Comparison of ENCODE assay signal across 29 cellular contexts in genomic region chr9:95458666-95459065, GRCh38. TPM values are rescaled to one million over a fixed set of nuclear protein-coding genes. Genes with fewer than 3 reads are reported as not detected.
DNase-seq lines count a peak whose midpoint lies in the region; ATAC-seq and TF ChIP-seq lines count a peak whose summit lies in the region.
"Had no signal": no experiment of that assay in that cellular context is flagged by ENCODE, and none has a peak within 500 bp of the region (broad histone marks: within the 10 kb centered on the region; RNA-seq: fewer than 3 reads in every experiment).

No MANE protein-coding gene starts in this region.

- H3K4me3 ChIP-seq in cardiac muscle cell = no peak overlapping the region
- H3K4me3 ChIP-seq in adrenal gland = no peak overlapping the region
- H3K4me3 ChIP-seq in naive thymus-derived CD4-positive, alpha-beta T cell (ENCODE audit: low read length) = no peak overlapping the region
- no peak overlapping the region for H3K4me3 ChIP-seq in lower leg skin (ENCODE audit: low read depth, poor library complexity, severe bottlenecking)
- H3K4me3 ChIP-seq: body of pancreas had no signal

- H3K27me3 ChIP-seq in cardiac muscle cell (no peaks in the 10 kb centered on the region), adrenal gland (no peaks in the 10 kb centered on the region)
- no peaks in the 10 kb centered on the region for H3K27me3 ChIP-seq in naive thymus-derived CD4-positive, alpha-beta T cell (ENCODE audit: control insufficient read depth in 2 of 2, insufficient read depth in 2 of 2, low read length in 2 of 2)
- H3K27me3 ChIP-seq: body of pancreas had no signal

- H3K36me3 ChIP-seq in cardiac muscle cell (peaks cover 34% of the 10 kb centered on the region), adrenal gland (replicated peaks in 1 of 2) (peaks cover 0 to 20% of the 10 kb centered on the region in 2 donors)
- H3K36me3 ChIP-seq in naive thymus-derived CD4-positive, alpha-beta T cell (ENCODE audit: control insufficient read depth in 2 of 3, insufficient read depth in 3 of 3, low read length in 3 of 3) = peaks cover 0 to 22% (median 0%) of the 10 kb centered on the region in 3 experiments

- DNase-seq in cardiac muscle cell (ENCODE audit: low read depth in 1 of 2, low spot score in 1 of 2) = no peak
- DNase-seq in left cardiac atrium = no peak
- DNase-seq in adrenal gland = peak; percentile 22 to 85 (median 39)
- peak; percentile 71 for DNase-seq in left kidney (ENCODE audit: low read depth, low spot score)
- DNase-seq in naive thymus-derived CD4-positive, alpha-beta T cell = no peak
- no peak for DNase-seq in lower leg skin (ENCODE audit: low spot score in 2 of 2)
- DNase-seq: activated CD4-positive, CD25-positive, alpha-beta regulatory T cell treated with anti-CD3 and anti-CD28 coated beads, Interleukin-2, amount 50 U/mL, for 72 hours; activated CD8-positive, alpha-beta T cell treated with anti-CD3 and anti-CD28 coated beads, Interleukin-2, amount 10 ng/mL, durations not matched to agents 7 days and 5 days; activated effector memory CD4-positive, alpha-beta T cell treated with anti-CD3 and anti-CD28 coated beads, Interleukin-2, amount 50 U/mL, for 16 hours; activated naive CD8-positive, alpha-beta T cell treated with anti-CD3 and anti-CD28 coated beads, Interleukin-2, amount 10 ng/mL, durations not matched to agents 7 days and 5 days; activated T-cell treated with anti-CD3 and anti-CD28 coated beads for 4 hours; body of pancreas; CD8-positive, alpha-beta memory T cell; DMS53; effector CD8-positive, alpha-beta T cell; GF-D8; GOT3; hippocampal formation; immature natural killer cell; left ventricle myocardium superior; MV-4-11; NCI-H187; right cardiac atrium; stimulated activated naive CD4-positive, alpha-beta T cell treated with Interleukin-2 at 50 U/mL for 16 hours; trophoblast cell had no signal

- H3K36me3 Mint-ChIP-seq in naive thymus-derived CD4-positive, alpha-beta T cell = peaks cover 5 to 64% (median 55%) of the 10 kb centered on the region in 5 donors

- intact Hi-C loops in left cardiac atrium (cut with DNase I) = no loop called here
- intact Hi-C loops in adrenal gland (cut with DNase I) = no loop called here
- intact Hi-C loops in naive thymus-derived CD4-positive, alpha-beta T cell (cut with micrococcal nuclease) = no loop called here
- intact Hi-C loops in lower leg skin (cut with DNase I; ENCODE audit: low total_unique reads) = no loop called here

- POLR2A ChIA-PET in naive thymus-derived CD4-positive, alpha-beta T cell (lab: Charles Lee) = no interaction called here

- CTCF ChIA-PET in naive thymus-derived CD4-positive, alpha-beta T cell (lab: Charles Lee) = no interaction called here

- H3K9me3 ChIP-seq in cardiac muscle cell (ENCODE audit: low read depth) = no peaks in the 10 kb centered on the region
- no peaks in the 10 kb centered on the region for H3K9me3 ChIP-seq in adrenal gland (replicated peaks in 1 of 3)
- H3K9me3 ChIP-seq in naive thymus-derived CD4-positive, alpha-beta T cell (ENCODE audit: control insufficient read depth in 2 of 3, low read length in 3 of 3) = no peaks in the 10 kb centered on the region
- H3K9me3 ChIP-seq: body of pancreas had no signal

- no peak for TF ChIP-seq CTCF in cardiac muscle cell (IDR thresholded peaks at IDR 0.05; ENCODE audit: low read depth, low read length)
- TF ChIP-seq CTCF in adrenal gland (IDR thresholded peaks at IDR 0.05) = no peak
- TF ChIP-seq CTCF in lower leg skin (IDR thresholded peaks at IDR 0.05) = no peak

- H3K4me1 Mint-ChIP-seq in naive thymus-derived CD4-positive, alpha-beta T cell = peaks cover 21 to 39% (median 34%) of the 10 kb centered on the region in 7 donors

- no peak for TF ChIP-seq POLR2A in adrenal gland (IDR thresholded peaks at IDR 0.05)
- TF ChIP-seq POLR2A in lower leg skin (IDR thresholded peaks at IDR 0.05) = no peak

- no peaks in the 10 kb centered on the region for H3K9me3 Mint-ChIP-seq in naive thymus-derived CD4-positive, alpha-beta T cell
- H3K9me3 Mint-ChIP-seq: activated naive CD8-positive, alpha-beta T cell treated with anti-CD3 and anti-CD28 coated beads, Interleukin-2, amount 10 ng/mL, durations not matched to agents 7 days and 5 days; CD8-positive, alpha-beta memory T cell; immature natural killer cell; neural crest cell had no signal

- H3K4me3 Mint-ChIP-seq in naive thymus-derived CD4-positive, alpha-beta T cell = no peak overlapping the region
- H3K4me3 Mint-ChIP-seq: activated CD8-positive, alpha-beta T cell treated with anti-CD3 and anti-CD28 coated beads, Interleukin-2, amount 10 ng/mL, durations not matched to agents 7 days and 5 days; activated naive CD8-positive, alpha-beta T cell treated with anti-CD3 and anti-CD28 coated beads, Interleukin-2, amount 10 ng/mL, durations not matched to agents 7 days and 5 days; immature natural killer cell had no signal

- 59 to 68% (median 65%) methylated on average over 6 of the region's 6 CpGs for WGBS in adrenal gland, 4 donors
- WGBS in lower leg skin, 2 donors = 79 to 89% methylated on average over 6 of the region's 6 CpGs

- ATAC-seq in left cardiac atrium = no peak
- no peak for ATAC-seq in naive thymus-derived CD4-positive, alpha-beta T cell
- ATAC-seq in HG02623 (IDR thresholded peaks at IDR 0.05; ENCODE audit: unreplicated experiment) = no peak
- no peak for ATAC-seq in HG03378 (IDR thresholded peaks at IDR 0.05; ENCODE audit: unreplicated experiment)
- ATAC-seq: activated CD8-positive, alpha-beta T cell treated with anti-CD3 and anti-CD28 coated beads, Interleukin-2, amount 10 ng/mL, durations not matched to agents 7 days and 5 days; body of pancreas; left ventricle myocardium superior; right cardiac atrium had no signal

- peaks cover 0 to 64% (median 0%) of the 10 kb centered on the region in 5 donors for H3K27me3 Mint-ChIP-seq in naive thymus-derived CD4-positive, alpha-beta T cell

- no peak overlapping the region for H3K27ac Mint-ChIP-seq in naive thymus-derived CD4-positive, alpha-beta T cell
- H3K27ac Mint-ChIP-seq: activated CD8-positive, alpha-beta T cell treated with anti-CD3 and anti-CD28 coated beads, Interleukin-2, amount 10 ng/mL, durations not matched to agents 7 days and 5 days; activated naive CD8-positive, alpha-beta T cell treated with anti-CD3 and anti-CD28 coated beads, Interleukin-2, amount 10 ng/mL, durations not matched to agents 7 days and 5 days; CD8-positive, alpha-beta memory T cell had no signal

- H3K4me1 ChIP-seq in cardiac muscle cell (ENCODE audit: low read depth) = peaks cover 23% of the 10 kb centered on the region
- H3K4me1 ChIP-seq in adrenal gland (replicated peaks in 1 of 2) = peaks cover 0 to 36% of the 10 kb centered on the region in 2 donors
- H3K4me1 ChIP-seq in naive thymus-derived CD4-positive, alpha-beta T cell (ENCODE audit: control insufficient read depth in 2 of 2, insufficient read depth in 2 of 2, low read length in 2 of 2) = peaks cover 24 to 25% of the 10 kb centered on the region in 2 donors
- H3K4me1 ChIP-seq: body of pancreas, parathyroid adenoma had no signal

- H3K27ac ChIP-seq in cardiac muscle cell (peak overlapping the region; percentile 18), adrenal gland (peak overlapping the region in 1 of 5 donors; percentile 30)
- H3K27ac ChIP-seq in naive thymus-derived CD4-positive, alpha-beta T cell (ENCODE audit: low read depth, low read length) = no peak overlapping the region
- H3K27ac ChIP-seq: body of pancreas, parathyroid adenoma had no signal

RNA-seq across cellular contexts. Expression of gene PTCH1, which starts 58.1 kb away (rescaled TPM):
- total RNA-seq in cardiac muscle cell (8.3 and 13.9 TPM in 2 replicates), left cardiac atrium (1 to 10 TPM; 5.9 to 6.9 TPM), adrenal gland (10 to 100 TPM in 6 of 8 donors, 1 to 10 TPM in 2; 5.7 to 29.8 (median 13.2) TPM), lower leg skin (10 to 100 TPM; 16.5 to 25.6 (median 20.9) TPM)
- polyA plus RNA-seq in cardiac muscle cell (7.3 and 9.6 TPM in 2 replicates), adrenal gland (1 to 10 TPM; 2.5 to 6.8 (median 3.7) TPM)
- total RNA-seq in naive thymus-derived CD4-positive, alpha-beta T cell = 10 to 100 TPM in 4 of 5 experiments, 1 to 10 TPM in 1; 5.7 to 28.9 (median 23.5) TPM
- polyA plus RNA-seq in naive thymus-derived CD4-positive, alpha-beta T cell = 10 to 100 TPM in 1 of 2 donors, 1 to 10 TPM in 1; 9.7 to 10.2 TPM

Comparison
In these comparisons a context has a peak if more than half of its experiments do, and no peak if none do; other contexts are left out.
1. DNase-seq: peak in adrenal gland (7 of 7) and left kidney (single experiment); none in cardiac muscle cell (0 of 2), left cardiac atrium (single experiment), naive thymus-derived CD4-positive, alpha-beta T cell (0 of 9) and lower leg skin (0 of 2).